Comparison of ENCODE assay signal across 16 cellular contexts in genomic region chr10:58920655-58921003, GRCh38.
DNase-seq lines count a peak whose midpoint lies in the region; ATAC-seq and TF ChIP-seq lines count a peak whose summit lies in the region.
"Had no signal": no experiment of that assay in that cellular context is flagged by ENCODE, and none has a peak within 500 bp of the region (broad histone marks: within the 10 kb centered on the region; RNA-seq: fewer than 3 reads in every experiment).

No MANE protein-coding gene starts in this region.

- H3K4me2 ChIP-seq in PC-9: peak overlapping the region; percentile 35

- H2AFZ ChIP-seq in PC-9: no peak overlapping the region

- no peaks in the 10 kb centered on the region for H3K79me2 ChIP-seq in PC-9 (ENCODE audit: low read depth)

- no peaks in the 10 kb centered on the region for H3K9me3 ChIP-seq in PC-9 (ENCODE audit: insufficient read depth, low read depth)
- H3K9me3 ChIP-seq: body of pancreas, thoracic aorta had no signal

- H3K27ac ChIP-seq in PC-9: peak overlapping the region; percentile 17; the same call in 1 of the 2 replicates
- peak overlapping the region; percentile 34 for H3K27ac ChIP-seq in epithelial cell of prostate
- H3K27ac ChIP-seq: body of pancreas, thoracic aorta had no signal

- no peaks in the 10 kb centered on the region for H4K20me1 ChIP-seq in PC-9 (ENCODE audit: insufficient read depth)

- TF ChIP-seq CTCF in PC-9 (conservative IDR thresholded peaks at IDR 0.05) (no peak), omental fat pad (IDR thresholded peaks at IDR 0.05) (no peak)

- H3K27me3 ChIP-seq in PC-9 (ENCODE audit: insufficient read depth, low read depth): no peaks in the 10 kb centered on the region
- H3K27me3 ChIP-seq: body of pancreas had no signal

- H3K36me3 ChIP-seq in PC-9 (ENCODE audit: low read depth): no peaks in the 10 kb centered on the region
- H3K36me3 ChIP-seq: thoracic aorta had no signal

- CTCF ChIA-PET in PC-9 (lab: Charles Lee): no interaction called here

- no TSS peak for BruUV-seq in PC-9 (replicated peaks; lab: Mats Ljungman, UMichigan)

- no peaks in the 10 kb centered on the region; the same call in 1 of the 2 replicates for H3K9me2 ChIP-seq in PC-9 (ENCODE audit: insufficient read depth)

- DNase-seq in ELR (ENCODE audit: low read depth) (peak; percentile 60), PC-9 (peak in 1 of 2 experiments; percentile 50), epithelial cell of prostate (ENCODE audit: low read depth, low spot score) (no peak), omental fat pad (ENCODE audit: low spot score) (no peak), NCI-H187 treated with DMSO at 0.1 percent for 48 hours (lab: John Stamatoyannopoulos, UW) (no peak), erythroblast (lab: John Stamatoyannopoulos, UW) (no peak), GM19240 (ENCODE audit: insufficient read length, low spot score) (no peak)
- DNase-seq: activated CD8-positive, alpha-beta memory T cell treated with anti-CD3 and anti-CD28 coated beads for 24 hours; activated T-cell treated with anti-CD3 and anti-CD28 coated beads, Interleukin-2, amount 50 U/mL, for 72 hours; body of pancreas; NCI-H1092 treated with DMSO at 0.1 percent for 48 hours; NCI-H2107; NCI-H524 had no signal

- H3F3A ChIP-seq in PC-9 (ENCODE audit: insufficient read depth, low read depth): peaks cover 7% of the 10 kb centered on the region; the same call in 1 of the 2 replicates

- intact Hi-C loops in PC-9 (cut with micrococcal nuclease; ENCODE audit: unreplicated experiment): loop anchor here (5.0 kb wide), 1 partner anchor 133 kb away; no protein-coding TSS in a partner anchor

- TF ChIP-seq POLR2A in erythroblast (IDR thresholded peaks at IDR 0.05; ENCODE audit: low read length): no peak

- no peak overlapping the region for H3K4me3 ChIP-seq in PC-9
- H3K4me3 ChIP-seq: body of pancreas, thoracic aorta had no signal

- 0 out of 2 replicates have a peak, but pooled peaks cover 15% of the 10 kb centered on the region for H3K4me1 ChIP-seq in PC-9 (replicated peaks; ENCODE audit: insufficient read depth)
- H3K4me1 ChIP-seq: body of pancreas had no signal

- ATAC-seq in omental fat pad (ENCODE audit: low FRiP score) (peak; percentile 41), HG03095 (IDR thresholded peaks at IDR 0.05; ENCODE audit: unreplicated experiment) (no peak)
- ATAC-seq: activated naive CD4-positive, alpha-beta T cell treated with anti-CD3 and anti-CD28 coated beads, Interleukin-2, amount 50 U/mL, for 72 hours; activated T-cell treated with anti-CD3 and anti-CD28 coated beads, Interleukin-2, amount 50 U/mL, for 72 hours; body of pancreas had no signal

- POLR2A ChIA-PET in PC-9 (lab: Charles Lee; ENCODE audit: unreplicated experiment): no interaction called here
